In genomic region chr12:30754383-30754749, GRCh38 we compare ENCODE assay signal across 8 cellular contexts. TPM values are rescaled to one million over a fixed set of nuclear protein-coding genes. Genes with fewer than 3 reads are reported as not detected.
DNase-seq lines count a peak whose midpoint lies in the region; ATAC-seq, FAIRE-seq and TF ChIP-seq lines count a peak whose summit lies in the region.

No MANE protein-coding gene starts in this region.

- peaks cover 0 to 17% (median 0%) of the 10 kb centered on the region in 3 donors for H3K36me3 Mint-ChIP-seq in naive thymus-derived CD8-positive, alpha-beta T cell

- H3K36me3 ChIP-seq in Karpas-422 (ENCODE audit: insufficient read depth, low read length): no peaks in the 10 kb centered on the region

- H2AFZ ChIP-seq in Karpas-422 (ENCODE audit: low read length): peak overlapping the region; percentile 40

- H3K4me1 ChIP-seq in Karpas-422 (ENCODE audit: low read length): peaks cover 51% of the 10 kb centered on the region

- H3K4me3 ChIP-seq in Karpas-422 (ENCODE audit: low read length): peak overlapping the region; percentile 80
- H3K4me3 ChIP-seq in choroid plexus epithelial cell (ENCODE audit: low read depth, low read length): peak overlapping the region; percentile 84

- peak overlapping the region; percentile 78 for H3K9ac ChIP-seq in Karpas-422 (ENCODE audit: low read length)

- H3K4me2 ChIP-seq in Karpas-422 (ENCODE audit: low read depth, low read length, poor library complexity, severe bottlenecking): peak overlapping the region; percentile 91

- no peaks in the 10 kb centered on the region for H3K9me2 ChIP-seq in Karpas-422 (replicated peaks; ENCODE audit: insufficient read depth, low read length)

- in situ Hi-C loops in ACHN (cut with HindIII; ENCODE audit: low pct_ligation_motif_present, low pct_unique_long_range_greater_than_20kb, low sequenced_read_pairs): no loop called here

- H4K20me1 ChIP-seq in Karpas-422 (ENCODE audit: insufficient read depth, low read depth, low read length): no peaks in the 10 kb centered on the region

- peaks cover 45% of the 10 kb centered on the region for H3K79me2 ChIP-seq in Karpas-422 (ENCODE audit: low read length)

- no peak overlapping the region for H3K27ac ChIP-seq in Karpas-422 (ENCODE audit: low read length)

- DNase-seq in stimulated activated CD8-positive, alpha-beta memory T cell treated with anti-CD3 and anti-CD28 coated beads, Interleukin-15, amount 100 ng/mL, for 1 hour (ENCODE audit: low read depth): peak; percentile 20
- no peak for DNase-seq in stimulated activated CD8-positive, alpha-beta memory T cell treated with anti-CD3 and anti-CD28 coated beads, Interleukin-4, amount 100 ng/mL, for 48 hours
- DNase-seq in Karpas-422 (peak; percentile 72), choroid plexus epithelial cell (ENCODE audit: low read depth) (no peak), ACHN (no peak), frontal cortex (ENCODE audit: low spot score in 2 of 2) (no peak), NCI-H187 (lab: John Stamatoyannopoulos, UW) (no peak)
- DNase-seq in naive thymus-derived CD8-positive, alpha-beta T cell: peak in 2 of 10 donors; percentile 36 to 78

- no peaks in the 10 kb centered on the region for H3K27me3 Mint-ChIP-seq in naive thymus-derived CD8-positive, alpha-beta T cell

- peak overlapping the region; percentile 12 to 95 (median 92) for H3K27ac Mint-ChIP-seq in naive thymus-derived CD8-positive, alpha-beta T cell

- no peaks in the 10 kb centered on the region for H3K9me3 ChIP-seq in Karpas-422 (ENCODE audit: low read length)

- H3K4me3 Mint-ChIP-seq in naive thymus-derived CD8-positive, alpha-beta T cell: peak overlapping the region; percentile 90 to 95 (median 92)

- POLR2A ChIA-PET in naive thymus-derived CD8-positive, alpha-beta T cell (lab: Charles Lee): interaction anchor here (1.0 to 2.6 kb wide), 5 partner anchors 20 to 1373 kb away, joined by 3 to 26 read pairs (median 4); partner anchors contain the start of genes ERGIC2 and IPO8

- ATAC-seq in naive thymus-derived CD8-positive, alpha-beta T cell: peak; percentile 44 to 45

- peaks cover 20 to 46% (median 39%) of the 10 kb centered on the region in 4 donors for H3K4me1 Mint-ChIP-seq in naive thymus-derived CD8-positive, alpha-beta T cell

- no peaks in the 10 kb centered on the region for H3K27me3 ChIP-seq in Karpas-422 (ENCODE audit: low read length)

- no peak for FAIRE-seq in frontal cortex (lab: Jason Lieb, UNC)

- no peak for TF ChIP-seq CTCF in choroid plexus epithelial cell (conservative IDR thresholded peaks at IDR 0.05; ENCODE audit: low read depth, low read length)

- H3K9me3 Mint-ChIP-seq in naive thymus-derived CD8-positive, alpha-beta T cell: no peaks in the 10 kb centered on the region

RNA-seq across cellular contexts. Expression of gene CAPRIN2, which starts 0.4 kb away (rescaled TPM):
- total RNA-seq in Karpas-422 (2014; rRNA removed; shearing (Covaris generic); ENCODE audit: low replicate concordance): 24.9 and 39.8 TPM in 2 replicates
- total RNA-seq in naive thymus-derived CD8-positive, alpha-beta T cell: 10 to 100 TPM; 49.4 to 51.3 TPM
- polyA plus RNA-seq in naive thymus-derived CD8-positive, alpha-beta T cell: 1 to 10 TPM; 4.8 to 9.4 (median 6.7) TPM
- 30.6 TPM for total RNA-seq in frontal cortex

RNA-seq across cellular contexts. Expression of gene IPO8, which starts 58.7 kb away (rescaled TPM):
- 30.1 and 33.6 TPM in 2 replicates for total RNA-seq in Karpas-422 (2014; rRNA removed; shearing (Covaris generic); ENCODE audit: low replicate concordance)
- total RNA-seq in naive thymus-derived CD8-positive, alpha-beta T cell: 10 to 100 TPM; 63.0 to 63.2 TPM
- 10 to 100 TPM; 17.8 to 19.5 (median 17.8) TPM for polyA plus RNA-seq in naive thymus-derived CD8-positive, alpha-beta T cell
- total RNA-seq in frontal cortex: 31.8 TPM

Comparison
In these comparisons a context has a peak if more than half of its experiments do, and no peak if none do; other contexts are left out.
1. DNase-seq: peak in stimulated activated CD8-positive, alpha-beta memory T cell treated with anti-CD3 and anti-CD28 coated beads, Interleukin-15, amount 100 ng/mL, for 1 hour (single experiment) and Karpas-422 (single experiment); none in stimulated activated CD8-positive, alpha-beta memory T cell treated with anti-CD3 and anti-CD28 coated beads, Interleukin-4, amount 100 ng/mL, for 48 hours (single experiment), choroid plexus epithelial cell (single experiment), ACHN (single experiment), frontal cortex (0 of 2) and NCI-H187 (0 of 2).